Comparison of ENCODE assay signal across 19 cellular contexts in genomic region chr17:13822671-13823070, GRCh38.
"Had no signal": no experiment of that assay in that cellular context is flagged by ENCODE, and none has a peak within 500 bp of the region (broad histone marks: within the 10 kb centered on the region; RNA-seq: fewer than 3 reads in every experiment).

No MANE protein-coding gene starts in this region.

- H3K4me1 ChIP-seq: colonic mucosa, gastrocnemius medialis, left lung, lower lobe of right lung, neural progenitor cell, suprapubic skin, thyroid gland had no signal

- H3K4me2 ChIP-seq: neural progenitor cell had no signal

- H2AFZ ChIP-seq: neural progenitor cell had no signal

- H3K9ac ChIP-seq: neural progenitor cell had no signal

- H3K27ac ChIP-seq: colonic mucosa, gastrocnemius medialis, left lung, lower lobe of right lung, neural progenitor cell, ovary, suprapubic skin, thyroid gland had no signal

- H3K27me3 ChIP-seq: colonic mucosa, gastrocnemius medialis, left lung, neural progenitor cell, ovary, suprapubic skin, thyroid gland had no signal

- H3K9me3 ChIP-seq: colonic mucosa, gastrocnemius medialis, lower lobe of right lung, ovary, suprapubic skin, thyroid gland had no signal

- H3K4me3 ChIP-seq: colonic mucosa, gastrocnemius medialis, left lung, lower lobe of right lung, neural progenitor cell, ovary, suprapubic skin, thyroid gland had no signal

- H3K36me3 ChIP-seq: colonic mucosa, gastrocnemius medialis, left lung, lower lobe of right lung, neural progenitor cell, ovary, suprapubic skin, thyroid gland had no signal

- DNase-seq: colonic mucosa; effector CD4-positive, alpha-beta T cell; endodermal cell; erythroblast; gastrocnemius medialis; islet precursor cell; left lung; lower lobe of right lung; midbrain; nucleus accumbens; ovary; right cardiac atrium; small intestine; stimulated activated CD4-positive, alpha-beta T cell treated with anti-CD3 and anti-CD28 coated beads, Interleukin-2, amount 100 ng/mL, for 48 hours; stimulated activated CD8-positive, alpha-beta memory T cell treated with anti-CD3 and anti-CD28 coated beads, Interleukin-4, amount 100 ng/mL, for 48 hours; stimulated activated naive CD8-positive, alpha-beta T cell treated with anti-CD3 and anti-CD28 coated beads, Interleukin-15, Interleukin-2, amounts not matched to agents 100 U/mL and 50 U/mL, for 24 hours; thyroid gland had no signal
